17 cellular contexts compared by ENCODE assay signal in the genomic region with DNA sequence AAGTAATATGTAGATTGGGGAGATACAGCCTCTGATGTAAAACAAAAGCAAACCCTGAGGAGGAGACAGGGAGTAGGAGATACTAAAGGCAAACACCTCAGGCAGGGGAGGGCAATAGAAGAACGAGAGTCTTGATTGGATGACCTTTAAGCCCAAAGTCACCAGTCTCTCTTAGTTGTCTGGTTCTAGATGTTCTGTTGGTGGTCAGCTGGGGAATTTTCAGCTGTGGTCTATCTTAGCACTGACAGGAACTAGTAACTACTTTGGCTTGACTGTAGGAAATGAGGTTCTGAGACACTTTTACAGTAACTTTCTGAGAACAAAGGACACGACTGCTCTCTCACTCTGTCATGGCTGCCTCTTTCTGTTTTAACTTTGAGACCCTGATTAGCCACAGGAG.
DNase-seq lines count a peak whose midpoint lies in the region; ATAC-seq and TF ChIP-seq lines count a peak whose summit lies in the region.
"Had no signal": no experiment of that assay in that cellular context is flagged by ENCODE, and none has a peak within 500 bp of the region (broad histone marks: within the 10 kb centered on the region; RNA-seq: fewer than 3 reads in every experiment).

No MANE protein-coding gene starts in this region.

- H3K18ac ChIP-seq in neuronal stem cell (ENCODE audit: low read length): no peak overlapping the region

- intact Hi-C loops in left lung (cut with DNase I): no loop called here

- no peak overlapping the region for H3K4me3 ChIP-seq in GM23338
- no peak overlapping the region for H3K4me3 ChIP-seq in neuronal stem cell (ENCODE audit: low read length in 2 of 2)
- no peak overlapping the region for H3K4me3 ChIP-seq in left lung
- H3K4me3 ChIP-seq: prostate gland had no signal

- no peak overlapping the region for H2AK5ac ChIP-seq in neuronal stem cell (ENCODE audit: low read depth, low read length)

- no peaks in the 10 kb centered on the region for H3K79me1 ChIP-seq in neuronal stem cell (ENCODE audit: low read depth, low read length)

- H3K23ac ChIP-seq in neuronal stem cell (ENCODE audit: low read depth, low read length, poor library complexity): no peak overlapping the region

- no peak for TF ChIP-seq CTCF in GM23338 (conservative IDR thresholded peaks at IDR 0.05; ENCODE audit: low read depth in 2 of 2)
- no peak for TF ChIP-seq CTCF in left lung (IDR thresholded peaks at IDR 0.05)

- peaks cover 21% of the 10 kb centered on the region; the same call in 2 of the 3 replicates for H3K4me1 Mint-ChIP-seq in GM23338
- H3K4me1 Mint-ChIP-seq in T-helper 2 cell treated with Interferon-gamma antibody and Interleukin-4, amounts not matched to agents 5 μg/mL and 100 μg/mL, for 36 hours (ENCODE audit: low read depth): no peaks in the 10 kb centered on the region

- H3K27me3 ChIP-seq in GM23338 (ENCODE audit: insufficient read depth) (no peaks in the 10 kb centered on the region), neuronal stem cell (ENCODE audit: control insufficient read depth in 3 of 3, insufficient read depth in 3 of 3, low read depth in 1 of 3, low read length in 3 of 3) (no peaks in the 10 kb centered on the region), left lung (no peaks in the 10 kb centered on the region)

- H3K79me2 ChIP-seq in GM23338 (replicated peaks; ENCODE audit: insufficient read depth): no peaks in the 10 kb centered on the region

- H3K27ac Mint-ChIP-seq in GM23338: no peak overlapping the region
- H3K27ac Mint-ChIP-seq in T-helper 2 cell treated with Interferon-gamma antibody and Interleukin-4, amounts not matched to agents 5 μg/mL and 100 μg/mL, for 36 hours: no peak overlapping the region
- H3K27ac Mint-ChIP-seq: stimulated activated naive CD8-positive, alpha-beta T cell treated with anti-CD3 and anti-CD28 coated beads, Interleukin-15, Interleukin-2, amounts not matched to agents 100 ng/mL and 50 ng/mL, for 24 hours had no signal

- no peak overlapping the region for H3K4me3 Mint-ChIP-seq in GM23338
- H3K4me3 Mint-ChIP-seq in T-helper 2 cell treated with Interferon-gamma antibody and Interleukin-4, amounts not matched to agents 5 μg/mL and 100 μg/mL, for 36 hours: no peak overlapping the region
- H3K4me3 Mint-ChIP-seq: stimulated activated naive CD8-positive, alpha-beta T cell treated with anti-CD3 and anti-CD28 coated beads, Interleukin-15, Interleukin-2, amounts not matched to agents 100 ng/mL and 50 ng/mL, for 24 hours had no signal

- H4K91ac ChIP-seq in neuronal stem cell (ENCODE audit: low read depth, low read length, poor library complexity): no peak overlapping the region

- peaks cover 3 to 5% of the 10 kb centered on the region in 2 donors for H3K9me3 ChIP-seq in neuronal stem cell (replicated peaks in 1 of 2; ENCODE audit: control insufficient read depth in 2 of 2, insufficient read depth in 1 of 2, low read depth in 1 of 2, low read length in 2 of 2)
- H3K9me3 ChIP-seq in left lung: peaks cover 0 to 12% of the 10 kb centered on the region in 2 donors
- H3K9me3 ChIP-seq: prostate gland, SK-N-SH had no signal

- H3K4me2 ChIP-seq in GM23338 (no peak overlapping the region), neuronal stem cell (ENCODE audit: insufficient read depth, low read length, poor library complexity, severe bottlenecking) (no peak overlapping the region)
- H3K4me2 ChIP-seq: SK-N-SH had no signal

- no peaks in the 10 kb centered on the region for H3K9me2 ChIP-seq in GM23338 (ENCODE audit: insufficient read depth)
- H3K9me2 ChIP-seq: SK-N-SH had no signal

- no peak overlapping the region for H2BK120ac ChIP-seq in neuronal stem cell (ENCODE audit: low read depth, low read length)

- H2BK5ac ChIP-seq in neuronal stem cell (ENCODE audit: low read length): no peak overlapping the region

- peaks cover 2% of the 10 kb centered on the region for H3K27me3 Mint-ChIP-seq in GM23338 (ENCODE audit: insufficient read depth, low read depth, poor library complexity)
- no peaks in the 10 kb centered on the region for H3K27me3 Mint-ChIP-seq in T-helper 2 cell treated with Interferon-gamma antibody and Interleukin-4, amounts not matched to agents 5 μg/mL and 100 μg/mL, for 36 hours (ENCODE audit: low read depth)
- H3K27me3 Mint-ChIP-seq: stimulated activated naive CD8-positive, alpha-beta T cell treated with anti-CD3 and anti-CD28 coated beads, Interleukin-15, Interleukin-2, amounts not matched to agents 100 ng/mL and 50 ng/mL, for 24 hours had no signal

- H3K4me1 ChIP-seq in GM23338 (ENCODE audit: insufficient read depth): peaks cover 15% of the 10 kb centered on the region
- H3K4me1 ChIP-seq in neuronal stem cell (ENCODE audit: control insufficient read depth in 2 of 2, insufficient read depth in 1 of 2, low read depth in 1 of 2, low read length in 2 of 2): no peaks in the 10 kb centered on the region
- H3K4me1 ChIP-seq in left lung: no peaks in the 10 kb centered on the region
- H3K4me1 ChIP-seq: prostate gland had no signal

- no peaks in the 10 kb centered on the region for H3K36me3 ChIP-seq in GM23338 (ENCODE audit: insufficient read depth)
- H3K36me3 ChIP-seq in neuronal stem cell (replicated peaks in 1 of 2; ENCODE audit: control insufficient read depth in 2 of 2, insufficient read depth in 2 of 2, low read length in 2 of 2): no peaks in the 10 kb centered on the region
- no peaks in the 10 kb centered on the region for H3K36me3 ChIP-seq in left lung
- H3K36me3 ChIP-seq: prostate gland had no signal

- DNase-seq in NOMO-1 treated with DMSO at 0.1 percent for 48 hours (lab: John Stamatoyannopoulos, UW; ENCODE audit: unreplicated experiment): peak; percentile 15
- no peak for DNase-seq in NOMO-1 (lab: John Stamatoyannopoulos, UW; ENCODE audit: unreplicated experiment in 2 of 2)
- DNase-seq in GM23338 (ENCODE audit: low spot score): no peak
- no peak for DNase-seq in neuronal stem cell (ENCODE audit: low spot score)
- no peak for DNase-seq in mesenteric fat pad (ENCODE audit: low spot score)
- DNase-seq in T-helper 2 cell treated with Interferon-gamma antibody and Interleukin-4, amounts not matched to agents 5 μg/mL and 100 μg/mL, for 36 hours (ENCODE audit: low spot score): no peak
- no peak for DNase-seq in left lung
- DNase-seq: activated effector memory CD4-positive, alpha-beta T cell treated with anti-CD3 and anti-CD28 coated beads, Interleukin-2, amount 50 U/mL, for 16 hours; midbrain; NCI-H1092 treated with DMSO at 0.1 percent for 48 hours; NCI-H748 treated with DMSO at 0.1 percent for 48 hours; SK-N-SH; stimulated activated CD4-positive, alpha-beta T cell treated with anti-CD3 and anti-CD28 coated beads, Interleukin-1b, Interleukin-23, amount 100 ng/mL, for 48 hours had no signal

- H2AFZ ChIP-seq in GM23338 (0 out of 2 replicates have a peak overlapping the region, but pooled peaks have one; percentile 43), neuronal stem cell (ENCODE audit: low read length) (peak overlapping the region; percentile 24)

- no peaks in the 10 kb centered on the region for H4K20me1 ChIP-seq in GM23338 (replicated peaks; ENCODE audit: insufficient read depth)

- H3K27ac ChIP-seq in GM23338 (ENCODE audit: low read depth) (no peak overlapping the region), neuronal stem cell (replicated peaks; ENCODE audit: low read length) (no peak overlapping the region), left lung (no peak overlapping the region)
- H3K27ac ChIP-seq: 22Rv1, prostate gland had no signal

- no peaks in the 10 kb centered on the region; the same call in 2 of the 3 replicates for H3K36me3 Mint-ChIP-seq in GM23338 (ENCODE audit: low read depth)
- H3K36me3 Mint-ChIP-seq in T-helper 2 cell treated with Interferon-gamma antibody and Interleukin-4, amounts not matched to agents 5 μg/mL and 100 μg/mL, for 36 hours (ENCODE audit: low read depth): no peaks in the 10 kb centered on the region

- WGBS in neuronal stem cell (ENCODE audit: extremely low coverage in 2 of 2, insufficient read length in 2 of 2, insufficient replicate concordance in 1 of 2), 2 donors: no CpG with 5 or more reads among the region's 2 CpGs

- H3K14ac ChIP-seq in neuronal stem cell (ENCODE audit: low read length): no peak overlapping the region

- H2BK15ac ChIP-seq in neuronal stem cell (ENCODE audit: low read length): no peak overlapping the region

- no peaks in the 10 kb centered on the region for H3F3A ChIP-seq in GM23338 (replicated peaks; ENCODE audit: low read depth)

- no peak overlapping the region for H4K8ac ChIP-seq in neuronal stem cell (ENCODE audit: low read depth, low read length)

- ATAC-seq in GM23338: no peak; the same call in 2 of the 3 replicates
- peak; percentile 84 for ATAC-seq in HG03159 (IDR thresholded peaks at IDR 0.05; ENCODE audit: unreplicated experiment)
- ATAC-seq in left lung: no peak

- no peak overlapping the region for H2BK12ac ChIP-seq in neuronal stem cell (ENCODE audit: low read length)

- peaks cover 12% of the 10 kb centered on the region; the same call in 2 of the 3 replicates for H3K9me3 Mint-ChIP-seq in GM23338
- peaks cover 4% of the 10 kb centered on the region for H3K9me3 Mint-ChIP-seq in T-helper 2 cell treated with Interferon-gamma antibody and Interleukin-4, amounts not matched to agents 5 μg/mL and 100 μg/mL, for 36 hours
- H3K9me3 Mint-ChIP-seq: stimulated activated naive CD8-positive, alpha-beta T cell treated with anti-CD3 and anti-CD28 coated beads, Interleukin-15, Interleukin-2, amounts not matched to agents 100 ng/mL and 50 ng/mL, for 24 hours had no signal

- no peak overlapping the region for H3K9ac ChIP-seq in neuronal stem cell (ENCODE audit: low read depth, low read length, poor library complexity)
- H3K9ac ChIP-seq: SK-N-SH had no signal

- H3K4ac ChIP-seq in neuronal stem cell (ENCODE audit: low read length): no peak overlapping the region

TF ChIP-seq in GM23338, 12 proteins besides CTCF, POLR2A, EP300 and RAD21 (continues in another document):
- TF ChIP-seq ZNF114 (CRISPR knock-in tag; IDR thresholded peaks at IDR 0.05): no peak
- TF ChIP-seq STAT1 (IDR thresholded peaks at IDR 0.05; ENCODE audit: unreplicated experiment): no peak
- no peak for TF ChIP-seq CREB1 (CRISPR knock-in tag; IDR thresholded peaks at IDR 0.05; ENCODE audit: low read depth)
